In genomic region chr4:37101196-37101595, GRCh38 we compare ENCODE assay signal across 8 cellular contexts.
"Had no signal": no experiment of that assay in that cellular context is flagged by ENCODE, and none has a peak within 500 bp of the region (broad histone marks: within the 10 kb centered on the region; RNA-seq: fewer than 3 reads in every experiment).

No MANE protein-coding gene starts in this region.

- H2AFZ ChIP-seq: GM23248 had no signal

- DNase-seq: GM23248, GOT3, H7, HFFc6, IMR-90 had no signal

- H3K4me3 ChIP-seq: GM23248, HAP-1, K562 had no signal

- H3K36me3 ChIP-seq: HAP-1 had no signal

- ATAC-seq: HCT116, K562 had no signal

- H3K27ac ChIP-seq: GM23248 had no signal

- H3K9me3 ChIP-seq: HAP-1 had no signal

- H3K9ac ChIP-seq: GM23248 had no signal

- H3K4me1 ChIP-seq: HAP-1 had no signal
